ENCODE assay signal across 8 cellular contexts in the genomic region with DNA sequence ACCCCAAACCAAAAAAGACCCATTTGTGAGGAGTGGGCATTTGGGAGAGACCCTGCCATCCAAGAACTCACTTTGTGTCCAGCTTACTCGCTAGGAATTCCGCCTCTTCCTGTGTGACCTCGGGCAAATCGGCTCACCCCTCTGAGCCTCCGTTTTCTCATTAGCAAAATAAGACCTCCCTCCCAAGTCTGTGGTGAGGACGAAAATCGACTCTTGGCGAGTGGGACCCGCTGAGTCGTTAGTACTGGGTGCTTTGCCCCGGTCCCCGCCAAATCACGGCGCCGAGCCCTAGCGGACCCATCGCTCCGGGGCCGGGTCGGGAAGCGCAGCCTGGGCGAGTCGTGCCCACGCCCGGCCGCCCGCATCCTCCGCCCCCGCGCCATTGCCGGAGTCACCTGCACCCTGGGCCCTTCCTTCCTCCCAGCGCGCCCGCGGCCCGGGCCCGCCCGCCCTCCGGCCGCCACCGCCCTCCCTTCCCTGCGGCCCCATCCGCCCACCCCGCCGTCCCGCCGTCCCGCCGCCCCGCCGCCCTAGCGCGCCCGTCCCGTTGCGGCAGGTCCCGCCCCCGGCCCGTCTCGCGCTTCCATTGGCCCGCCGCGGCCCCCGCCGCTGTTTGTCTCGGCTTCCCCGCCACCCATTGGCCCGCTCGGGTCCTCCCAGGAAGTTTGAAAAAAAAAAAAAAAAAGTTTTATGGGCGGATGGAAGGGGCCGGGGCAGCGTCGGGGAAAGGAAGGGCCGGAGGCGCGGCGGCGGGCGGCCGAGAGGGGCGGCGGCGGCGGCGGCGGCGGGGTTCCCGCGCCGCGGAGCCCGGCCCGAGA. TPM values are rescaled to one million over a fixed set of nuclear protein-coding genes. Genes with fewer than 3 reads are reported as not detected.
DNase-seq lines count a peak whose midpoint lies in the region; ATAC-seq, FAIRE-seq and TF ChIP-seq lines count a peak whose summit lies in the region.

No MANE protein-coding gene starts in this region.

- no peaks in the 10 kb centered on the region for H3K9me3 ChIP-seq in keratinocyte (ENCODE audit: control insufficient read depth, low read depth, low read length)

- H2AFZ ChIP-seq in keratinocyte (ENCODE audit: control insufficient read depth, low read length): peak overlapping the region; percentile 20

- ATAC-seq in GM18505 (IDR thresholded peaks at IDR 0.05; ENCODE audit: unreplicated experiment) (peak; percentile 51), HG02970 (IDR thresholded peaks at IDR 0.05; ENCODE audit: low FRiP score, unreplicated experiment) (peak; percentile 67)

- H3K36me3 ChIP-seq in keratinocyte (ENCODE audit: control insufficient read depth in 2 of 2, extremely low read depth in 1 of 2, insufficient read depth in 2 of 2, low read length in 2 of 2): peaks cover 0 to 4% of the 10 kb centered on the region in 2 experiments

- peak; percentile 53 for TF ChIP-seq POLR2A in GM18505 (IDR thresholded peaks at IDR 0.05; ENCODE audit: borderline replicate concordance, extremely low read depth, insufficient read depth, insufficient read length)

- no peak for FAIRE-seq in keratinocyte (lab: Jason Lieb, UNC)

- H3K4me1 ChIP-seq in keratinocyte (ENCODE audit: control insufficient read depth, extremely low read depth, insufficient read depth, low read length): peaks cover 66% of the 10 kb centered on the region

- H3K4me2 ChIP-seq in keratinocyte (ENCODE audit: control insufficient read depth, extremely low read depth, insufficient read depth, low read depth, low read length): peak overlapping the region; percentile 96

- peak overlapping the region; percentile 62 to 87 (median 86) for H3K4me3 ChIP-seq in keratinocyte (ENCODE audit: control insufficient read depth in 2 of 3, extremely low read depth in 1 of 3, insufficient read depth in 2 of 3, low read depth in 1 of 3, low read length in 3 of 3)

- no peaks in the 10 kb centered on the region for H3K27me3 ChIP-seq in keratinocyte (ENCODE audit: control insufficient read depth, extremely low read depth, insufficient read depth, low read length)

- peak overlapping the region; percentile 74 for H3K27ac ChIP-seq in keratinocyte (ENCODE audit: control insufficient read depth, insufficient read depth, low read length)

- no peak for TF ChIP-seq CTCF in keratinocyte (optimal IDR thresholded peaks at IDR 0.05 in 1 of 3, IDR thresholded peaks at IDR 0.05 in 1 of 3, conservative IDR thresholded peaks at IDR 0.05 in 1 of 3; ENCODE audit: extremely low read depth in 1 of 3, insufficient read depth in 2 of 3, low read length in 3 of 3)

- no peaks in the 10 kb centered on the region for H3K9me1 ChIP-seq in keratinocyte (ENCODE audit: control insufficient read depth, extremely low read depth, insufficient read depth, low read length)

- DNase-seq in NCI-H2227 treated with DMSO at 0.1 percent for 48 hours (lab: John Stamatoyannopoulos, UW) (peak; percentile 58), keratinocyte (ENCODE audit: low read depth, low spot score) (no peak), cortex of kidney (lab: John Stamatoyannopoulos, UW) (no peak)
- DNase-seq in activated CD4-positive, CD25-positive, alpha-beta regulatory T cell treated with anti-CD3 and anti-CD28 coated beads, Interleukin-2, amount 50 U/mL, for 72 hours: peak; percentile 86
- peak; percentile 78 for DNase-seq in central memory CD4-positive, alpha-beta T cell
- DNase-seq in stimulated activated CD4-positive, alpha-beta T cell treated with anti-CD3 and anti-CD28 coated beads, Interleukin-12 subunit alpha, Interleukin-12 subunit beta, amount 100 ng/mL, for 24 hours (ENCODE audit: low read depth in 2 of 2): peak; percentile 74 to 88

- dilution Hi-C loops in keratinocyte (cut with MboI; ENCODE audit: extremely low pct_ligation_motif_present, low sequenced_read_pairs): no loop called here

- peaks cover 29% of the 10 kb centered on the region for H3K79me2 ChIP-seq in keratinocyte (ENCODE audit: control insufficient read depth, insufficient read depth, low read length)

- no peaks in the 10 kb centered on the region for H4K20me1 ChIP-seq in keratinocyte (ENCODE audit: control insufficient read depth, extremely low read depth, insufficient read depth, low read length)

- H3K9ac ChIP-seq in keratinocyte (ENCODE audit: control insufficient read depth, extremely low read depth, insufficient read depth, low read length): peak overlapping the region; percentile 92

RNA-seq across cellular contexts. Expression of a gene that starts 48.9 kb away (rescaled TPM):
- 13.9 to 24.8 TPM (median 22.2 TPM) in 3 replicates for polyA plus RNA-seq in keratinocyte
- polyA plus RNA-seq in keratinocyte (2011; ENCODE audit: low read depth): 13.4 TPM
- 26.8 and 39.1 TPM in 2 replicates for polyA plus RNA-seq in keratinocyte (2011; cell fraction: cytosol; rRNA removed)
- polyA plus RNA-seq in keratinocyte (2011; cell fraction: nucleus; rRNA removed): 30.6 and 44.1 TPM in 2 replicates
- polyA plus RNA-seq in keratinocyte (2012; ENCODE audit: low replicate concordance): 15.5 and 38.7 TPM in 2 replicates
- 50.2 to 63.3 TPM (median 53.9 TPM) in 3 replicates for polyA minus RNA-seq in keratinocyte
- polyA minus RNA-seq in keratinocyte (2011; cell fraction: cytosol; rRNA and poly(A)+ RNA removed): 34.1 TPM
- 32.4 and 33.1 TPM in 2 replicates for polyA minus RNA-seq in keratinocyte (2011; cell fraction: nucleus; rRNA and poly(A)+ RNA removed)

RNA-seq across cellular contexts. Expression of a gene that starts 59.6 kb away (rescaled TPM):
- 22.1 to 23.8 TPM (median 22.1 TPM) in 3 replicates for polyA plus RNA-seq in keratinocyte
- 6.3 TPM for polyA plus RNA-seq in keratinocyte (2011; ENCODE audit: low read depth)
- polyA plus RNA-seq in keratinocyte (2011; cell fraction: cytosol; rRNA removed): 10.5 and 18.7 TPM in 2 replicates
- 29.4 and 31.4 TPM in 2 replicates for polyA plus RNA-seq in keratinocyte (2011; cell fraction: nucleus; rRNA removed)
- 15.8 and 26.6 TPM in 2 replicates for polyA plus RNA-seq in keratinocyte (2012; ENCODE audit: low replicate concordance)
- polyA minus RNA-seq in keratinocyte: 7.2 to 17.4 TPM (median 8.1 TPM) in 3 replicates
- polyA minus RNA-seq in keratinocyte (2011; cell fraction: cytosol; rRNA and poly(A)+ RNA removed): 16.7 TPM
- 4.9 and 7.0 TPM in 2 replicates for polyA minus RNA-seq in keratinocyte (2011; cell fraction: nucleus; rRNA and poly(A)+ RNA removed)

Comparison
In these comparisons a context has a peak if more than half of its experiments do, and no peak if none do; other contexts are left out.
1. DNase-seq: peak in NCI-H2227 treated with DMSO at 0.1 percent for 48 hours (single experiment), activated CD4-positive, CD25-positive, alpha-beta regulatory T cell treated with anti-CD3 and anti-CD28 coated beads, Interleukin-2, amount 50 U/mL, for 72 hours (single experiment), central memory CD4-positive, alpha-beta T cell (single experiment) and stimulated activated CD4-positive, alpha-beta T cell treated with anti-CD3 and anti-CD28 coated beads, Interleukin-12 subunit alpha, Interleukin-12 subunit beta, amount 100 ng/mL, for 24 hours (2 of 2); none in keratinocyte (single experiment) and cortex of kidney (single experiment).